ENCODE assay signal across 22 cellular contexts in genomic region chr2:96122391-96122790, GRCh38. TPM values are rescaled to one million over a fixed set of nuclear protein-coding genes. Genes with fewer than 3 reads are reported as not detected.
"Had no signal": no experiment of that assay in that cellular context is flagged by ENCODE, and none has a peak within 500 bp of the region (broad histone marks: within the 10 kb centered on the region; RNA-seq: fewer than 3 reads in every experiment).

No MANE protein-coding gene starts in this region.

- H2AFZ ChIP-seq: parathyroid adenoma had no signal

- H3K27me3 ChIP-seq: gastrocnemius medialis had no signal

- H3K27ac Mint-ChIP-seq: dendritic cell treated with granulocyte-macrophage colony-stimulating factor and Interleukin-4, amounts not matched to agents 40 ng/mL and 50 ng/mL, for 4 days; naive B cell; nephron had no signal

- H3K9me3 ChIP-seq: esophagus muscularis mucosa, gastrocnemius medialis, prostate gland, sigmoid colon, stomach had no signal

- H3K4me3 ChIP-seq: esophagus muscularis mucosa, gastrocnemius medialis, prostate gland, sigmoid colon, stomach had no signal

- H3K36me3 ChIP-seq: esophagus muscularis mucosa, gastrocnemius medialis, prostate gland, sigmoid colon, stomach had no signal

- H3K4me1 ChIP-seq: parathyroid adenoma, prostate gland had no signal

- H3K9me3 Mint-ChIP-seq: dendritic cell treated with granulocyte-macrophage colony-stimulating factor and Interleukin-4, amounts not matched to agents 40 ng/mL and 50 ng/mL, for 4 days; effector memory CD8-positive, alpha-beta T cell; naive B cell; nephron had no signal

- H3K4me3 Mint-ChIP-seq: dendritic cell treated with granulocyte-macrophage colony-stimulating factor and Interleukin-4, amounts not matched to agents 40 ng/mL and 50 ng/mL, for 4 days; effector memory CD8-positive, alpha-beta T cell; naive B cell; nephron had no signal

- ATAC-seq: effector memory CD8-positive, alpha-beta T cell; gastrocnemius medialis had no signal

- H3K79me2 ChIP-seq: parathyroid adenoma had no signal

- DNase-seq: effector memory CD8-positive, alpha-beta T cell; gastrocnemius medialis; islet precursor cell; mesendoderm; naive B cell; sigmoid colon; small intestine; stimulated activated CD4-positive, alpha-beta T cell treated with anti-CD3 and anti-CD28 coated beads, Interleukin-12 subunit alpha, Interleukin-12 subunit beta, amount 100 ng/mL, for 4 hours; stimulated activated naive CD4-positive, alpha-beta T cell; stomach; substantia nigra; trophoblast cell had no signal

- H3K9ac ChIP-seq: parathyroid adenoma had no signal

- H3K27ac ChIP-seq: epithelial cell of prostate, esophagus muscularis mucosa, gastrocnemius medialis, parathyroid adenoma, prostate gland, sigmoid colon, stomach had no signal

RNA-seq across cellular contexts. Expression of gene ADRA2B, which starts 6.0 kb away (rescaled TPM):
- total RNA-seq: fibroblast of villous mesenchyme, lung microvascular endothelial cell, renal cortical epithelial cell had no signal

RNA-seq across cellular contexts. Expression of gene ASTL, which starts 15.9 kb away (rescaled TPM):
- total RNA-seq: esophagus muscularis mucosa, fibroblast of villous mesenchyme, gastrocnemius medialis, liver, lung microvascular endothelial cell, renal cortical epithelial cell, sigmoid colon, stomach had no signal
- polyA plus RNA-seq: liver, small intestine had no signal
